ENCODE assay signal across 15 cellular contexts in the genomic region with DNA sequence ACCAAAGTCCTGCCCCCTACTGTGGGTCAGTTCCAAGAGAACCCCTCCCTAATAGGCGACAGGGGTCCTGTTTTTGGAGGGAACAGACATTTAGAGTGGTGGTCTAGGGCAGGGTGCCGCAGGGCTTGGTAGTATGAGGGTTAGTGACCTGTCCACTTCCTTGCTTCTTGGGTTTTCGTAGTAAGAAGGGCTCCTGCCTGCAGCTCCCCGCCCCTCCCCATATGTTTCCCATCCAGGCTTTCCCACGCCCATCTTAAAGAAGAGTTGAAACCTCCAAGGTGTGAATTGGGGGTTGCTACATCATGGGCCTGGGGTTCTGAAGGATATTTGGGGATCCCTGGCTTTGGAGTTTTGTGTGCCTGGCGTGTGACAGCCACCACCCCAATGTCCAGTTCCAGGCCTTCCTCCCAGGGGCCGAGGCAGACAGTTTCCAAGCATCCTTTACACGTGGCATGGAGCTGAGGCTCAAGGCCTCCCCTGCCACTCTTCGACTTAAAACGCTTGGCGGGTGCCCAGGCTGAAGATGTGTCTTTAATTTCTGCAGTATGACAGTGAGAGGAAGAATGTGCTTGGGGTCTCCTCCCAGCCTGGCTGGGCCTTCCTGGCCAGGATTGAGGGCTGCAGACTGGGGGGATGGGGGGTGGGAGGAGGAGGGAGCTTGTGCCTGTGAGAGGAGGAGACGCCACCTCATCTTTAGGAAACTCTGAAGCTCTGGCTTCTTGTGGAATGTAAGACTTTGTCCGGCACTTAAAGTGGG. TPM values are rescaled to one million over a fixed set of nuclear protein-coding genes. Genes with fewer than 3 reads are reported as not detected.
DNase-seq lines count a peak whose midpoint lies in the region; FAIRE-seq and TF ChIP-seq lines count a peak whose summit lies in the region.
"Had no signal": no experiment of that assay in that cellular context is flagged by ENCODE, and none has a peak within 500 bp of the region (broad histone marks: within the 10 kb centered on the region; RNA-seq: fewer than 3 reads in every experiment).

No MANE protein-coding gene starts in this region.

- H3K9me3 ChIP-seq in adipocyte (ENCODE audit: control insufficient read depth, low read length) (no peaks in the 10 kb centered on the region), hepatocyte (ENCODE audit: low read depth) (no peaks in the 10 kb centered on the region), stomach smooth muscle (ENCODE audit: control insufficient read depth in 2 of 2, low read length in 2 of 2) (no peaks in the 10 kb centered on the region)

- peak overlapping the region; percentile 88 for H3K27ac ChIP-seq in hepatocyte
- peak overlapping the region; percentile 98 for H3K27ac ChIP-seq in stomach smooth muscle (ENCODE audit: low read length)

- H3K36me3 ChIP-seq in adipocyte (ENCODE audit: control insufficient read depth, insufficient read depth, low read length, severe bottlenecking): peaks cover 3% of the 10 kb centered on the region
- no peaks in the 10 kb centered on the region for H3K36me3 ChIP-seq in hepatocyte (replicated peaks; ENCODE audit: insufficient read depth, low read depth)
- H3K36me3 ChIP-seq in stomach smooth muscle (ENCODE audit: control insufficient read depth in 2 of 2, insufficient read depth in 2 of 2, low read length in 2 of 2): peaks cover 1 to 3% of the 10 kb centered on the region in 2 donors

- H4K20me1 ChIP-seq in hepatocyte (ENCODE audit: insufficient read depth, poor library complexity, severe bottlenecking): peaks cover 6% of the 10 kb centered on the region

- H3K9ac ChIP-seq in adipocyte (ENCODE audit: low read length) (peak overlapping the region; percentile 100), stomach smooth muscle (ENCODE audit: low read length in 2 of 2) (no peak overlapping the region)

- H3K27me3 ChIP-seq in adipocyte (replicated peaks; ENCODE audit: control insufficient read depth, insufficient read depth, low read length) (no peaks in the 10 kb centered on the region), hepatocyte (peaks cover 4% of the 10 kb centered on the region), stomach smooth muscle (ENCODE audit: control insufficient read depth in 1 of 2, insufficient read depth in 2 of 2, low read length in 2 of 2) (no peaks in the 10 kb centered on the region)

- POLR2A ChIA-PET in GM10248 (lab: Yijun Ruan, JAX): no interaction called here

- H3K4me1 ChIP-seq in adipocyte (ENCODE audit: control insufficient read depth, insufficient read depth, low read length) (peaks cover 54% of the 10 kb centered on the region), hepatocyte (ENCODE audit: insufficient read depth) (peaks cover 46% of the 10 kb centered on the region), stomach smooth muscle (ENCODE audit: control insufficient read depth, insufficient read depth, low read length) (peaks cover 57% of the 10 kb centered on the region)

- no peak overlapping the region for H2AFZ ChIP-seq in hepatocyte

- TF ChIP-seq CTCF in hepatocyte (IDR thresholded peaks at IDR 0.05; ENCODE audit: poor library complexity) (no peak), GM10248 (IDR thresholded peaks at IDR 0.05; ENCODE audit: control extremely low read depth, extremely low read depth, low read depth, missing control alignments) (no peak)

- H3K4me2 ChIP-seq in hepatocyte: peak overlapping the region; percentile 46

- DNase-seq in ELR (ENCODE audit: low read depth) (peak; percentile 63), adipocyte (ENCODE audit: low read depth) (peak; percentile 90), hepatocyte (ENCODE audit: low spot score) (peak; percentile 75), DMS79 treated with DMSO at 0.1 percent for 48 hours (lab: John Stamatoyannopoulos, UW) (no peak), RCC 7860 (ENCODE audit: low spot score) (no peak), LoVo (ENCODE audit: low spot score) (no peak), GM10248 (ENCODE audit: extremely low spot score) (no peak)
- DNase-seq: activated CD4-positive, alpha-beta T cell treated with anti-CD3 and anti-CD28 coated beads, Interleukin-2, amount 50 U/mL, for 1 hour; activated naive CD4-positive, alpha-beta T cell treated with anti-CD3 and anti-CD28 coated beads, Interleukin-2, amount 50 U/mL, for 16 hours; effector CD8-positive, alpha-beta T cell; naive thymus-derived CD4-positive, alpha-beta T cell; NCI-H1092 treated with DMSO at 0.1 percent for 48 hours; stimulated activated naive CD4-positive, alpha-beta T cell treated with Interleukin-2 at 50 U/mL for 16 hours had no signal

- WGBS in hepatocyte (ENCODE audit: low lambda C conversion rate, missing lambda C conversion rate): 68% methylated on average over 13 of the region's 13 CpGs

- peaks cover 11% of the 10 kb centered on the region for H3K79me2 ChIP-seq in hepatocyte

- FAIRE-seq in RCC 7860 (lab: Jason Lieb, UNC): no peak
- FAIRE-seq: GM12892 had no signal

- CTCF ChIA-PET in GM10248 (lab: Yijun Ruan, JAX): interaction anchor here (1.0 to 8.2 kb wide), 7 partner anchors 12 to 115 kb away, joined by 3 to 324 read pairs (median 91); a partner anchor contains a TSS

- H3K4me3 ChIP-seq in adipocyte (ENCODE audit: low read length) (peak overlapping the region; percentile 77), hepatocyte (no peak overlapping the region), stomach smooth muscle (ENCODE audit: low read length in 2 of 2) (no peak overlapping the region)

- no peaks in the 10 kb centered on the region for H3K9me2 ChIP-seq in hepatocyte (replicated peaks; ENCODE audit: insufficient read depth)

RNA-seq across cellular contexts. Expression of a gene that starts 2.3 kb away (rescaled TPM):
- total RNA-seq in hepatocyte: 351 and 1,063 TPM in 2 replicates
- polyA plus RNA-seq in hepatocyte: 5,822 and 6,071 TPM in 2 replicates
- polyA plus RNA-seq: naive thymus-derived CD4-positive, alpha-beta T cell had no signal

RNA-seq across cellular contexts. Expression of a gene that starts 38.0 kb away (rescaled TPM):
- total RNA-seq in hepatocyte: 0.37 TPM in 1 of 2 replicates, not detected in the other
- 0.83 and 2.2 TPM in 2 replicates for polyA plus RNA-seq in hepatocyte
- polyA plus RNA-seq: naive thymus-derived CD4-positive, alpha-beta T cell had no signal

RNA-seq across cellular contexts. Expression of a gene that starts 53.3 kb away (rescaled TPM):
- total RNA-seq in hepatocyte: 22.5 and 26.2 TPM in 2 replicates
- polyA plus RNA-seq in hepatocyte: 5.1 and 6.7 TPM in 2 replicates

Comparison
In these comparisons a context has a peak if more than half of its experiments do, and no peak if none do; other contexts are left out.
1. DNase-seq: peak in ELR (single experiment), adipocyte (single experiment) and hepatocyte (single experiment); none in DMS79 treated with DMSO at 0.1 percent for 48 hours (single experiment), RCC 7860 (single experiment), LoVo (single experiment) and GM10248 (single experiment).